19 cellular contexts compared by ENCODE assay signal in genomic region chr15:101107625-101108457, GRCh38.
"Had no signal": no experiment of that assay in that cellular context is flagged by ENCODE, and none has a peak within 500 bp of the region (broad histone marks: within the 10 kb centered on the region; RNA-seq: fewer than 3 reads in every experiment).

No MANE protein-coding gene starts in this region.

- H3K27me3 ChIP-seq: body of pancreas, thyroid gland had no signal

- H3K9me3 ChIP-seq: body of pancreas, thyroid gland had no signal

- H3K36me3 Mint-ChIP-seq: immature natural killer cell; memory B cell; naive thymus-derived CD4-positive, alpha-beta T cell had no signal

- H3K27ac Mint-ChIP-seq: activated CD8-positive, alpha-beta T cell treated with anti-CD3 and anti-CD28 coated beads for 36 hours; activated naive CD8-positive, alpha-beta T cell treated with anti-CD3 and anti-CD28 coated beads, Interleukin-2, amount 10 ng/mL, durations not matched to agents 7 days and 5 days; activated T-helper 2 cell treated with anti-CD3 and anti-CD28 coated beads, Interferon-gamma antibody, Interleukin-2, Interleukin-4, amounts not matched to agents 10 μg/mL and 5 μg/mL and 100 μg/mL, durations not matched to agents 14 hours and 24 hours and 36 hours; effector memory CD8-positive, alpha-beta T cell; immature natural killer cell; memory B cell had no signal

- DNase-seq: activated CD4-positive, alpha-beta T cell treated with anti-CD3 and anti-CD28 coated beads for 48 hours; activated CD4-positive, CD25-positive, alpha-beta regulatory T cell; activated CD8-positive, alpha-beta T cell treated with anti-CD3 and anti-CD28 coated beads for 36 hours; activated naive CD4-positive, alpha-beta T cell treated with Interleukin-2 at 50 U/mL for 16 hours; activated naive CD8-positive, alpha-beta T cell treated with anti-CD3 and anti-CD28 coated beads, Interleukin-2, amount 10 ng/mL, durations not matched to agents 7 days and 5 days; activated T-cell treated with anti-CD3 and anti-CD28 coated beads, Interleukin-2, amount 50 U/mL, for 1 hour; amygdala; body of pancreas; dermis blood vessel endothelial cell; effector memory CD8-positive, alpha-beta T cell; immature natural killer cell; naive thymus-derived CD4-positive, alpha-beta T cell; nucleus accumbens; stimulated activated CD4-positive, alpha-beta T cell treated with anti-CD3 and anti-CD28 coated beads, Interleukin-12 subunit alpha, Interleukin-12 subunit beta, amount 100 ng/mL, for 4 hours; stimulated activated CD4-positive, alpha-beta T cell treated with anti-CD3 and anti-CD28 coated beads, Interleukin-1b, Interleukin-23, amount 100 ng/mL, for 48 hours; stimulated activated naive CD4-positive, alpha-beta T cell treated with Interleukin-2 at 50 U/mL for 16 hours; thyroid gland had no signal

- H3K36me3 ChIP-seq: thyroid gland had no signal

- ATAC-seq: activated CD8-positive, alpha-beta T cell treated with anti-CD3 and anti-CD28 coated beads for 36 hours; body of pancreas; effector memory CD8-positive, alpha-beta T cell; naive thymus-derived CD4-positive, alpha-beta T cell had no signal

- H3K9me3 Mint-ChIP-seq: activated CD8-positive, alpha-beta T cell treated with anti-CD3 and anti-CD28 coated beads for 36 hours; activated naive CD8-positive, alpha-beta T cell treated with anti-CD3 and anti-CD28 coated beads, Interleukin-2, amount 10 ng/mL, durations not matched to agents 7 days and 5 days; activated T-helper 2 cell treated with anti-CD3 and anti-CD28 coated beads, Interferon-gamma antibody, Interleukin-2, Interleukin-4, amounts not matched to agents 10 μg/mL and 5 μg/mL and 100 μg/mL, durations not matched to agents 14 hours and 24 hours and 36 hours; effector memory CD8-positive, alpha-beta T cell; immature natural killer cell; naive thymus-derived CD4-positive, alpha-beta T cell had no signal

- H3K4me1 Mint-ChIP-seq: activated naive CD8-positive, alpha-beta T cell treated with anti-CD3 and anti-CD28 coated beads, Interleukin-2, amount 10 ng/mL, durations not matched to agents 7 days and 5 days; memory B cell had no signal

- H3K4me1 ChIP-seq: body of pancreas, thyroid gland had no signal

- H3K4me3 ChIP-seq: body of pancreas, thyroid gland had no signal

- H3K27ac ChIP-seq: body of pancreas, thyroid gland had no signal

- H3K4me3 Mint-ChIP-seq: activated CD8-positive, alpha-beta T cell treated with anti-CD3 and anti-CD28 coated beads for 36 hours; activated naive CD8-positive, alpha-beta T cell treated with anti-CD3 and anti-CD28 coated beads, Interleukin-2, amount 10 ng/mL, durations not matched to agents 7 days and 5 days; effector memory CD8-positive, alpha-beta T cell; immature natural killer cell; memory B cell; naive thymus-derived CD4-positive, alpha-beta T cell had no signal

- H3K27me3 Mint-ChIP-seq: activated CD8-positive, alpha-beta T cell treated with anti-CD3 and anti-CD28 coated beads for 36 hours; effector memory CD8-positive, alpha-beta T cell; naive thymus-derived CD4-positive, alpha-beta T cell had no signal
